ENCODE assay signal across 20 cellular contexts in genomic region chr18:45829896-45830295, GRCh38. TPM values are rescaled to one million over a fixed set of nuclear protein-coding genes. Genes with fewer than 3 reads are reported as not detected.
DNase-seq lines count a peak whose midpoint lies in the region; ATAC-seq, FAIRE-seq and TF ChIP-seq lines count a peak whose summit lies in the region.
"Had no signal": no experiment of that assay in that cellular context is flagged by ENCODE, and none has a peak within 500 bp of the region (broad histone marks: within the 10 kb centered on the region; RNA-seq: fewer than 3 reads in every experiment).

No MANE protein-coding gene starts in this region.

- WGBS in spleen, 5 donors = 65 to 79% (median 77%) methylated on average over 8 of the region's 8 CpGs

- DNase-seq in cardiac muscle cell (ENCODE audit: low read depth in 1 of 2, low spot score in 1 of 2) = no peak
- DNase-seq in Right ventricle myocardium inferior (ENCODE audit: missing footprints) = no peak
- no peak for DNase-seq in nephron progenitor cell
- no peak for DNase-seq in T-helper 1 cell
- DNase-seq in RCC 7860 (ENCODE audit: low spot score) = no peak
- DNase-seq in spleen = no peak
- no peak for DNase-seq in DMS53 treated with DMSO at 0.1 percent for 48 hours (lab: John Stamatoyannopoulos, UW; ENCODE audit: unreplicated experiment)
- DNase-seq: CD4-positive, alpha-beta memory T cell; HCEC 1CT; NCI-H146; NCI-H2081 treated with DMSO at 0.1 percent for 48 hours; NCI-H526 treated with DMSO at 0.1 percent for 48 hours; PC-3 had no signal

- intact Hi-C loops in Right ventricle myocardium inferior (cut with DNase I) (no loop called here), spleen (cut with DNase I; ENCODE audit: low total_unique reads) (no loop called here)

- peaks cover 52% of the 10 kb centered on the region for H3K4me1 Mint-ChIP-seq in nephron progenitor cell

- no peaks in the 10 kb centered on the region for H3K36me3 Mint-ChIP-seq in nephron progenitor cell (ENCODE audit: low read depth)
- H3K36me3 Mint-ChIP-seq: CD4-positive, alpha-beta memory T cell had no signal

- H3K4me3 ChIP-seq in cardiac muscle cell (no peak overlapping the region), duodenal mucosa (ENCODE audit: low read depth in 1 of 2, low read length in 2 of 2) (no peak overlapping the region), spleen (no peak overlapping the region)
- H3K4me3 ChIP-seq: GM12878, SK-N-MC had no signal

- H3K27ac ChIP-seq in cardiac muscle cell (peak overlapping the region; percentile 96), duodenal mucosa (ENCODE audit: low read depth, low read length) (peak overlapping the region; percentile 80), spleen (peak overlapping the region in 4 of 8 donors; percentile 17 to 74 (median 70))
- H3K27ac ChIP-seq: SK-N-MC had no signal

- peaks cover 16% of the 10 kb centered on the region for H3K27me3 Mint-ChIP-seq in nephron progenitor cell (ENCODE audit: low read depth, poor library complexity)

- no peak for FAIRE-seq in RCC 7860 (lab: Jason Lieb, UNC)
- FAIRE-seq: A204.1, GM12878, GM18507, HTR-8/SVneo had no signal

- H3K36me3 ChIP-seq in cardiac muscle cell (no peaks in the 10 kb centered on the region), duodenal mucosa (ENCODE audit: control insufficient read depth in 1 of 2, insufficient read depth in 2 of 2, low read length in 2 of 2) (no peaks in the 10 kb centered on the region), spleen (no peaks in the 10 kb centered on the region)

- no peak for ATAC-seq in Right ventricle myocardium inferior
- ATAC-seq: GM12878, PC-3 had no signal

- H3K27ac Mint-ChIP-seq in nephron progenitor cell = peak overlapping the region; percentile 43

- H3K4me1 ChIP-seq in cardiac muscle cell (ENCODE audit: low read depth) (peaks cover 48% of the 10 kb centered on the region), duodenal mucosa (ENCODE audit: control insufficient read depth in 1 of 2, insufficient read depth in 2 of 2, low read length in 2 of 2) (peaks cover 51 to 60% of the 10 kb centered on the region in 2 donors), spleen (peaks cover 16 to 53% (median 31%) of the 10 kb centered on the region in 6 donors)

- no peak for TF ChIP-seq CTCF in cardiac muscle cell (IDR thresholded peaks at IDR 0.05; ENCODE audit: low read depth, low read length)
- no peak for TF ChIP-seq CTCF in nephron progenitor cell (IDR thresholded peaks at IDR 0.05)
- no peak for TF ChIP-seq CTCF in spleen (IDR thresholded peaks at IDR 0.05 in 8 of 11, conservative IDR thresholded peaks at IDR 0.05 in 3 of 11)

- peak overlapping the region; percentile 30 for H3K9ac ChIP-seq in duodenal mucosa (ENCODE audit: low read depth in 1 of 2, low read length in 2 of 2)

- no peak for TF ChIP-seq POLR2A in spleen (IDR thresholded peaks at IDR 0.05)

- no peaks in the 10 kb centered on the region for H3K9me3 Mint-ChIP-seq in nephron progenitor cell
- H3K9me3 Mint-ChIP-seq: CD4-positive, alpha-beta memory T cell had no signal

- H3K9me3 ChIP-seq in cardiac muscle cell (ENCODE audit: low read depth) (no peaks in the 10 kb centered on the region), duodenal mucosa (ENCODE audit: control insufficient read depth in 1 of 2, low read length in 2 of 2) (no peaks in the 10 kb centered on the region), spleen (no peaks in the 10 kb centered on the region)

- peak overlapping the region; percentile 31 for H3K4me3 Mint-ChIP-seq in nephron progenitor cell

- H3K27me3 ChIP-seq in cardiac muscle cell (no peaks in the 10 kb centered on the region), duodenal mucosa (ENCODE audit: control insufficient read depth in 1 of 2, insufficient read depth in 2 of 2, low read length in 2 of 2) (no peaks in the 10 kb centered on the region), spleen (replicated peaks in 1 of 7) (peaks cover 0 to 11% (median 0%) of the 10 kb centered on the region in 7 donors)

RNA-seq across cellular contexts. Expression of gene SIGLEC15, which starts 4.4 kb away (rescaled TPM):
- total RNA-seq in cardiac muscle cell = 4.2 TPM in 1 of 2 replicates, not detected in the other
- 0.62 TPM in 1 of 2 replicates, not detected in the other for polyA plus RNA-seq in cardiac muscle cell
- total RNA-seq in Right ventricle myocardium inferior = not detected
- total RNA-seq in spleen = 1 to 10 TPM in 5 of 7 donors, under 1 TPM in 2; 0.86 to 3.5 (median 1.5) TPM
- polyA plus RNA-seq in spleen = 1 to 10 TPM in 1 of 3 donors, under 1 TPM in 2; 0.28 to 1.8 (median 0.35) TPM
- total RNA-seq: CD4-positive, alpha-beta memory T cell; G401 had no signal
- polyA plus RNA-seq: CD4-positive, alpha-beta memory T cell had no signal
